Comparison of ENCODE assay signal across 18 cellular contexts in the genomic region with DNA sequence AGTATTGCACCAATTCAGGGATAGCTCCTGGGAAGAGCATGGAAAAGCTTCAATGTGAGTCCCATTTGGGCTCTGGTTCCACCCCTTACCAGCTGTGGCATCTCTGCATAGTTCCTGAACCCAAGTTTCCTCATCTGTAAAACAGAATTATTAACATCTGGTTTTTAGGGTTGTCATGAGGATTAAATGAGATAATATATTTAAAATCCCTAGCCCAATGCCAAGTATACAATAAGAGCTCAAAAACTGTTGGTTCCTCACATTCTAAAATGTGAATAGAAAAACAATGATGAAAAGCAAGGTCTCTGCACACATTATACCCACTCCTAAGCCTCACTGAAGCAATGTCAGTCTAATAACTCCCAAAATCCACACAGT.
A peak's percentile ranks its signal among the peaks of the same experiment; 100 is the strongest.
DNase-seq lines count a peak whose midpoint lies in the region; ATAC-seq and TF ChIP-seq lines count a peak whose summit lies in the region.
"Had no signal": no experiment of that assay in that cellular context is flagged by ENCODE, and none has a peak within 500 bp of the region (broad histone marks: within the 10 kb centered on the region; RNA-seq: fewer than 3 reads in every experiment).

No MANE protein-coding gene starts in this region.

- no peak overlapping the region for H4K8ac ChIP-seq in mesenchymal stem cell (ENCODE audit: low read length)

- H3K4me3 Mint-ChIP-seq in CD4-positive, alpha-beta T cell = no peak overlapping the region
- H3K4me3 Mint-ChIP-seq: CD4-positive, alpha-beta memory T cell; IgD-negative memory B cell had no signal

- no peak for ATAC-seq in CD4-positive, alpha-beta T cell (ENCODE audit: poor library complexity)
- no peak for ATAC-seq in left colon
- ATAC-seq: HCT116 had no signal

- TF ChIP-seq POLR2A in thyroid gland (IDR thresholded peaks at IDR 0.05) (no peak), transverse colon (IDR thresholded peaks at IDR 0.05) (no peak)

- intact Hi-C loops in thyroid gland (cut with DNase I) = no loop called here
- intact Hi-C loops in transverse colon (cut with DNase I; ENCODE audit: low total_unique reads) = loop anchor here (10.0 kb wide), 1 partner anchor 240 kb away; a partner anchor contains a TSS
- intact Hi-C loops in CD4-positive, alpha-beta T cell (cut with DNase I, micrococcal nuclease) = loop anchor here in 1 of 2 experiments (10.0 kb wide), 1 partner anchor 240 kb away; a partner anchor contains a TSS
- intact Hi-C loops in left colon (cut with DNase I, micrococcal nuclease) = loop anchor here in 1 of 2 donors (10.0 kb wide), 1 partner anchor 240 kb away; a partner anchor contains a TSS

- no peaks in the 10 kb centered on the region for H3K36me3 ChIP-seq in HEK293 (ENCODE audit: control insufficient read depth in 2 of 2, insufficient read depth in 1 of 2, low read length in 2 of 2)
- no peaks in the 10 kb centered on the region for H3K36me3 ChIP-seq in OCI-LY3 (replicated peaks; ENCODE audit: low read depth, low read length)
- H3K36me3 ChIP-seq in mesenchymal stem cell (ENCODE audit: control insufficient read depth in 1 of 2, insufficient read depth in 2 of 2, low read depth in 1 of 2, low read length in 2 of 2) = no peaks in the 10 kb centered on the region
- no peaks in the 10 kb centered on the region for H3K36me3 ChIP-seq in thyroid gland
- no peaks in the 10 kb centered on the region for H3K36me3 ChIP-seq in transverse colon
- H3K36me3 ChIP-seq: BE2C had no signal

- H3K4me1 ChIP-seq in HEK293 (ENCODE audit: control insufficient read depth, insufficient read depth, low read length) = peaks cover 3% of the 10 kb centered on the region; the same call in 1 of the 2 replicates
- H3K4me1 ChIP-seq in OCI-LY3 (ENCODE audit: low read length) = peaks cover 63% of the 10 kb centered on the region
- no peaks in the 10 kb centered on the region for H3K4me1 ChIP-seq in mesenchymal stem cell (ENCODE audit: control insufficient read depth, insufficient read depth, low read depth, low read length)
- H3K4me1 ChIP-seq in thyroid gland = peaks cover 19 to 39% of the 10 kb centered on the region in 2 donors
- H3K4me1 ChIP-seq in transverse colon = no peaks in the 10 kb centered on the region
- H3K4me1 ChIP-seq: BE2C had no signal

- no peak for TF ChIP-seq CTCF in HEK293 (tag by site-specific recombination; IDR thresholded peaks at IDR 0.05)
- TF ChIP-seq CTCF in OCI-LY3 (IDR thresholded peaks at IDR 0.05; ENCODE audit: low read depth, low read length) = no peak
- no peak for TF ChIP-seq CTCF in thyroid gland (IDR thresholded peaks at IDR 0.05)
- no peak for TF ChIP-seq CTCF in transverse colon (IDR thresholded peaks at IDR 0.05)
- TF ChIP-seq CTCF in CD4-positive, alpha-beta T cell (IDR thresholded peaks at IDR 0.05) = no peak

- H2AFZ ChIP-seq in OCI-LY3 (ENCODE audit: low read depth, low read length) (no peak overlapping the region), mesenchymal stem cell (ENCODE audit: low read depth, low read length) (no peak overlapping the region)

- H3K14ac ChIP-seq in mesenchymal stem cell (ENCODE audit: low read length in 2 of 2) = no peak overlapping the region

- H3K4me1 Mint-ChIP-seq in CD4-positive, alpha-beta T cell (ENCODE audit: low read depth) = no peaks in the 10 kb centered on the region
- H3K4me1 Mint-ChIP-seq: CD4-positive, alpha-beta memory T cell had no signal

- CTCF ChIA-PET in HEK293 (lab: Yijun Ruan, JAX) = interaction anchor here (1.3 kb wide), 1 partner anchor 869 kb away, joined by 3 read pairs; no protein-coding TSS in a partner anchor
- CTCF ChIA-PET in CD4-positive, alpha-beta T cell (lab: Charles Lee) = no interaction called here

- no peak overlapping the region for H2AK5ac ChIP-seq in mesenchymal stem cell (ENCODE audit: low read length, severe bottlenecking)

- peak overlapping the region; percentile 68 to 69 for H3K18ac ChIP-seq in mesenchymal stem cell (ENCODE audit: low read depth in 1 of 2, low read length in 2 of 2)

- POLR2A ChIA-PET in HEK293 (lab: Yijun Ruan, JAX) = interaction anchor here (0.6 kb wide), 1 partner anchor 35 kb away, joined by 5 read pairs; no protein-coding TSS in a partner anchor
- POLR2A ChIA-PET in CD4-positive, alpha-beta T cell (lab: Charles Lee) = no interaction called here

- no peak overlapping the region for H2BK120ac ChIP-seq in mesenchymal stem cell (ENCODE audit: low read depth, low read length)

- H3K27me3 ChIP-seq in OCI-LY3 (ENCODE audit: low read depth, low read length) = no peaks in the 10 kb centered on the region
- peaks cover 0 to 36% of the 10 kb centered on the region in 2 experiments for H3K27me3 ChIP-seq in mesenchymal stem cell (ENCODE audit: control insufficient read depth in 1 of 2, insufficient read depth in 1 of 2, low read length in 2 of 2)
- no peaks in the 10 kb centered on the region for H3K27me3 ChIP-seq in thyroid gland
- H3K27me3 ChIP-seq in transverse colon = no peaks in the 10 kb centered on the region
- H3K27me3 ChIP-seq in CD4-positive, alpha-beta T cell (ENCODE audit: control insufficient read depth, insufficient read depth, low read length) = no peaks in the 10 kb centered on the region
- H3K27me3 ChIP-seq: BE2C had no signal

- H2BK5ac ChIP-seq in mesenchymal stem cell (ENCODE audit: low read depth, low read length, poor library complexity, severe bottlenecking) = no peak overlapping the region

- H3K27ac ChIP-seq in HEK293 (ENCODE audit: extremely low read depth, low read depth, low read length) = no peak overlapping the region
- peak overlapping the region; percentile 49 for H3K27ac ChIP-seq in OCI-LY3 (ENCODE audit: low read length)
- no peak overlapping the region for H3K27ac ChIP-seq in mesenchymal stem cell (ENCODE audit: low read length, poor library complexity, severe bottlenecking)
- H3K27ac ChIP-seq in thyroid gland = peak overlapping the region in 2 of 3 donors; percentile 31 to 41
- no peak overlapping the region for H3K27ac ChIP-seq in transverse colon
- no peak overlapping the region for H3K27ac ChIP-seq in CD4-positive, alpha-beta T cell (ENCODE audit: low read depth, low read length)
- H3K27ac ChIP-seq: C4-2B had no signal

- no peaks in the 10 kb centered on the region for H3K36me3 Mint-ChIP-seq in CD4-positive, alpha-beta T cell (ENCODE audit: low read depth)
- H3K36me3 Mint-ChIP-seq: CD4-positive, alpha-beta memory T cell; IgD-negative memory B cell had no signal

- peak overlapping the region; percentile 5; the same call in 1 of the 2 replicates for H3K9ac ChIP-seq in OCI-LY3 (ENCODE audit: low read length)
- H3K9ac ChIP-seq in mesenchymal stem cell (ENCODE audit: low read length) = no peak overlapping the region

- peaks cover 24% of the 10 kb centered on the region for H3K27me3 Mint-ChIP-seq in CD4-positive, alpha-beta T cell
- H3K27me3 Mint-ChIP-seq: CD4-positive, alpha-beta memory T cell; IgD-negative memory B cell had no signal

- no peak overlapping the region for H3K4ac ChIP-seq in mesenchymal stem cell (ENCODE audit: low read depth in 1 of 2, low read length in 2 of 2)

- no peaks in the 10 kb centered on the region for H3K9me3 Mint-ChIP-seq in CD4-positive, alpha-beta T cell

- no peaks in the 10 kb centered on the region for H4K20me1 ChIP-seq in OCI-LY3 (ENCODE audit: insufficient read depth, low read length)

- H3K4me3 ChIP-seq in HEK293 (ENCODE audit: low read depth, low read length) (no peak overlapping the region), OCI-LY3 (ENCODE audit: low read length) (peak overlapping the region; percentile 30), mesenchymal stem cell (ENCODE audit: insufficient read depth in 1 of 2, low read depth in 1 of 2, low read length in 2 of 2) (no peak overlapping the region), thyroid gland (replicated peaks in 1 of 3) (no peak overlapping the region), transverse colon (no peak overlapping the region)

- in situ Hi-C loops in transverse colon (cut with MboI; ENCODE audit: low pct_ligation_motif_present in 1 of 4, low pct_unique_long_range_greater_than_20kb in 1 of 4, low sequenced_read_pairs in 3 of 4) = loop anchor here in 2 of 4 donors (10.0 kb wide), 1 partner anchor 240 kb away; a partner anchor contains a TSS

- peak overlapping the region; percentile 94 for H2BK12ac ChIP-seq in mesenchymal stem cell (ENCODE audit: low read length in 2 of 2)

- no peak for TF ChIP-seq EP300 in transverse colon (IDR thresholded peaks at IDR 0.05; ENCODE audit: low read depth)

- no peaks in the 10 kb centered on the region for H3K79me1 ChIP-seq in mesenchymal stem cell (replicated peaks; ENCODE audit: low read length, poor library complexity, severe bottlenecking)

- H3K9me3 ChIP-seq in HEK293 (ENCODE audit: control insufficient read depth, insufficient read depth, low read depth, low read length) = no peaks in the 10 kb centered on the region
- no peaks in the 10 kb centered on the region for H3K9me3 ChIP-seq in OCI-LY3 (ENCODE audit: insufficient read depth, low read length)
- no peaks in the 10 kb centered on the region for H3K9me3 ChIP-seq in mesenchymal stem cell (ENCODE audit: control insufficient read depth, low read length)
- H3K9me3 ChIP-seq in thyroid gland = no peaks in the 10 kb centered on the region
- no peaks in the 10 kb centered on the region for H3K9me3 ChIP-seq in transverse colon
- no peaks in the 10 kb centered on the region for H3K9me3 ChIP-seq in CD4-positive, alpha-beta T cell (ENCODE audit: control insufficient read depth, low read length)
- H3K9me3 ChIP-seq: BE2C had no signal

- H3K79me2 ChIP-seq in OCI-LY3 (ENCODE audit: low read length) = no peaks in the 10 kb centered on the region

- H2BK15ac ChIP-seq in mesenchymal stem cell (ENCODE audit: low read depth, poor library complexity, severe bottlenecking) = no peak overlapping the region

- peak overlapping the region; percentile 69 for H3K4me2 ChIP-seq in OCI-LY3 (ENCODE audit: low read length)
- H3K4me2 ChIP-seq in mesenchymal stem cell (ENCODE audit: low read length, poor library complexity, severe bottlenecking) = no peak overlapping the region

- H3K23ac ChIP-seq in mesenchymal stem cell (ENCODE audit: low read length in 2 of 2) = no peak overlapping the region

- DNase-seq in mesenchymal stem cell = no peak
- DNase-seq in thyroid gland = no peak
- no peak for DNase-seq in transverse colon
- DNase-seq in CD4-positive, alpha-beta T cell = no peak
- DNase-seq in left colon = no peak
- DNase-seq: ACHN; CD4-positive, alpha-beta memory T cell; DMS153; DMS79; GDM1; GOT3; KBM-7 had no signal

- no peak overlapping the region for H4K91ac ChIP-seq in mesenchymal stem cell (ENCODE audit: low read length)

- no peak overlapping the region for H3K27ac Mint-ChIP-seq in CD4-positive, alpha-beta T cell
- H3K27ac Mint-ChIP-seq: CD4-positive, alpha-beta memory T cell; IgD-negative memory B cell had no signal

TF ChIP-seq in HEK293, 187 proteins besides CTCF, POLR2A, EP300 and RAD21:
- 0 out of 2 replicates have a peak, but pooled peaks have one; percentile 50 for TF ChIP-seq ZNF664 (tag by site-specific recombination; IDR thresholded peaks at IDR 0.05)
- TF ChIP-seq ZNF544 (tag by site-specific recombination; IDR thresholded peaks at IDR 0.05) = no peak

Comparison
In these comparisons a context has a peak if more than half of its experiments do, and no peak if none do; other contexts are left out.
1. H3K27ac ChIP-seq: peak in OCI-LY3 (single experiment) and thyroid gland (2 of 3); none in HEK293 (single experiment), mesenchymal stem cell (single experiment), transverse colon (0 of 4) and CD4-positive, alpha-beta T cell (single experiment).